ENCODE assay signal across 22 cellular contexts in the genomic region with DNA sequence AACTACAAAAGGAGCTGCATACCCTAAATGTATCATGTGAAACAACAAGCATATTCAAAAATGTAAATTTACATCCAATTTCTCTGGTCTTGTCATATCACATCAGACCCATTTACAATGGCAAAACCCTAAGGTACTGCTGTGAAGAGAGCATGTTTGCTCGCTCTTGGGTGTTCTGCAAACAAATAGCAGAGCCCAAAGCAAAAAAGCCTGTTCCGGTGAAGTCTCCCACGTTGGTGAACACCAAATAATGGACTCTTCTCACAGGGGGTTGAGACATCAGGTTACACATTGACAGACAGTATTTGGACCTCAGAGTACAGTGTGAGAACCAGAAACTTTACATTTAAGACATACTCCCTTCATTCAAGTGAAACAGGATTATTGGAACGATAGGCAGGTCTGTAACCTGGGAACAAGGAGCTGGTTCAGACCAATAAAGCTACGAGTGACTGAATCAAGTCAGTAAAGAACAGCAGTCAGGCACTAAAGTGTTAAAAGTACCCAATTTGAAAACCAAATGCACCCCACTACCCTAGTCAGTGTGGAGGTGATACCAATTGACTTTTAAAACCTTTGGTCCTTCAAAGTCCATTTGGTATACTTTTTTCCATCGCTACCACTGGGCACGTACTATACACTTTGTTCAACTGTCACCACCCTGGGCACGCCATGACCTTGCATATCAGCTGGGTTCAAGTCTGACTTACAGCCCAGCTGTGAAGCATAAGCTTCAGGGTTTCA. TPM values are rescaled to one million over a fixed set of nuclear protein-coding genes. Genes with fewer than 3 reads are reported as not detected.
DNase-seq lines count a peak whose midpoint lies in the region; ATAC-seq, FAIRE-seq and TF ChIP-seq lines count a peak whose summit lies in the region.
"Had no signal": no experiment of that assay in that cellular context is flagged by ENCODE, and none has a peak within 500 bp of the region (broad histone marks: within the 10 kb centered on the region; RNA-seq: fewer than 3 reads in every experiment).

No MANE protein-coding gene starts in this region.

- FAIRE-seq in GM12891 (lab: Jason Lieb, UNC), result no peak
- FAIRE-seq: A204.1, GM12892, H1 had no signal

- TF ChIP-seq POLR2A in GM12891 (IDR thresholded peaks at IDR 0.05; ENCODE audit: low read depth, low read length), result no peak; the same call in 1 of the 2 replicates

- POLR2A ChIA-PET in RWPE1 (lab: Yijun Ruan, JAX; ENCODE audit: low non-redundant PET), result interaction anchor here (1.2 kb wide), 1 partner anchor 37 kb away, joined by 5 read pairs; a partner anchor contains a TSS

- no peak for DNase-seq in GM12891 (ENCODE audit: insufficient read length, low spot score)
- DNase-seq in RWPE1 (ENCODE audit: low spot score), result no peak
- DNase-seq in epithelial cell of prostate (ENCODE audit: low read depth, low spot score), result no peak
- peak; percentile 34 for DNase-seq in renal cortical epithelial cell (ENCODE audit: low read depth)
- DNase-seq in NCI-H2171 (lab: John Stamatoyannopoulos, UW), result no peak
- no peak for DNase-seq in NCI-H146 (lab: John Stamatoyannopoulos, UW)
- DNase-seq: Caco-2; CD8-positive, alpha-beta T cell; DMS79; GDM1; HCEC 1CT; KBM-7; NCI-H1105; NCI-H2029; Peyer's patch; SJCRH30 had no signal

- CTCF ChIA-PET in RWPE1 (lab: Yijun Ruan, JAX), result no interaction called here

- H3K27ac ChIP-seq in RWPE1, result peak overlapping the region; percentile 36; the same call in 1 of the 2 replicates
- H3K27ac ChIP-seq in epithelial cell of prostate, result peak overlapping the region; percentile 81
- H3K27ac ChIP-seq: C4-2B, Peyer's patch, SJCRH30 had no signal

- no peak for ATAC-seq in HG03571 (IDR thresholded peaks at IDR 0.05; ENCODE audit: unreplicated experiment)
- ATAC-seq: CD8-positive, alpha-beta T cell; SK-N-SH treated with all-trans-retinoic acid at 6 μM for 48 hours had no signal

- no peak for TF ChIP-seq CTCF in RWPE1 (conservative IDR thresholded peaks at IDR 0.05; ENCODE audit: low read depth)

TF ChIP-seq in GM12891, 5 proteins besides CTCF, POLR2A, EP300 and RAD21:
- no peak for TF ChIP-seq POU2F2 (IDR thresholded peaks at IDR 0.05; ENCODE audit: low read depth, low read length)
- TF ChIP-seq POLR2AphosphoS5 (IDR thresholded peaks at IDR 0.05; ENCODE audit: low read depth, low read length), result peak; percentile 24; the same call in 1 of the 2 replicates

RNA-seq across cellular contexts. Expression of a gene that starts 36.5 kb away (rescaled TPM):
- polyA plus RNA-seq in GM12891 (2012; ENCODE audit: low read depth, missing spikeins), result 58.5 TPM
- 135 and 213 TPM in 2 replicates for total RNA-seq in renal cortical epithelial cell

RNA-seq across cellular contexts. Expression of a gene that starts 41.3 kb away (rescaled TPM):
- polyA plus RNA-seq in GM12891 (2012; ENCODE audit: low read depth, missing spikeins), result 21.4 TPM
- total RNA-seq in renal cortical epithelial cell, result 1.2 and 12.3 TPM in 2 replicates
